Comparison of ENCODE assay signal across 22 cellular contexts in the genomic region with DNA sequence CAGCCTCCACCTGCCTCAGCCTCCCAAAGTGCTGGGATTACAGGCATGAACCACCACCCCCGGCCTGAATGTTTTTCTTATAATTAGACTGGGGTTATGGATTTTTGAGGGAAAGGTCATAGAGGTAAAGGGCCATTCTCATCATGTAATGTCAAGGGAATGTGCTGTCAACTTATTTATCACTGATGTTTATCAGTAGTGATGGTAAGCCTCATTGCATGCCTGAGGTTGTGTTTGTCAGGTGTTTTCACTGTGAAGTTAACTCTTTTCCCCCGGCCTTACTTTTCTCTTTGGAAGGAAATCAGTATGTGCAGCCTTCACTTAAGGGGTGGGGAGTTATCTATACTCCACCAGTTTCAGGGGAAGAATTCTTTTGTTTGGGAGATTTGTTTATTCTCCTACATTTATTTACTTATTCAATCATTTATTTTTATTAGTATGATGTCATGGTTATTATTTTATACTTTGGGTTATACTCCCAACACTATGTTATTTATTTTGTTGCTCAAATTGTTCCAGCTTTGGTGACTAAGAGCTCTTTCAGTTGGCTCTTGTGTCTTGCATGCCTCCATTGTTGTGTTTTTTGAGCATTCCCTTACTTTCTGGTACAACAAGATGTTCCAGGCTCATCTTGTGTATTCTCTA. TPM values are rescaled to one million over a fixed set of nuclear protein-coding genes. Genes with fewer than 3 reads are reported as not detected.
DNase-seq lines count a peak whose midpoint lies in the region; ATAC-seq and TF ChIP-seq lines count a peak whose summit lies in the region.
"Had no signal": no experiment of that assay in that cellular context is flagged by ENCODE, and none has a peak within 500 bp of the region (broad histone marks: within the 10 kb centered on the region; RNA-seq: fewer than 3 reads in every experiment).

No MANE protein-coding gene starts in this region.

- BruUV-seq in PC-3 (replicated peaks; lab: Mats Ljungman, UMichigan) = no TSS peak

- no peaks in the 10 kb centered on the region for H3K9me2 ChIP-seq in PC-3 (replicated peaks; ENCODE audit: low read length)

- no peak for TF ChIP-seq CTCF in activated CD8-positive, alpha-beta T cell treated with anti-CD3 and anti-CD28 coated beads for 36 hours (IDR thresholded peaks at IDR 0.05)
- TF ChIP-seq CTCF in PC-3 (conservative IDR thresholded peaks at IDR 0.05; ENCODE audit: low read depth, low read length) = no peak

- peaks cover 28% of the 10 kb centered on the region for H3K4me1 ChIP-seq in PC-3 (ENCODE audit: insufficient read depth, low read length)

- no peaks in the 10 kb centered on the region for H3K9me3 Mint-ChIP-seq in activated CD8-positive, alpha-beta T cell treated with anti-CD3 and anti-CD28 coated beads for 36 hours
- no peaks in the 10 kb centered on the region for H3K9me3 Mint-ChIP-seq in activated CD8-positive, alpha-beta T cell treated with anti-CD3 and anti-CD28 coated beads, Interleukin-2, amount 10 ng/mL, durations not matched to agents 7 days and 5 days (ENCODE audit: insufficient read depth)
- no peaks in the 10 kb centered on the region for H3K9me3 Mint-ChIP-seq in stimulated activated effector memory CD8-positive, alpha-beta T cell treated with anti-CD3 and anti-CD28 coated beads, Interleukin-12 subunit alpha, Interleukin-12 subunit beta, amount 100 ng/mL, for 72 hours

- H3K27me3 Mint-ChIP-seq in activated CD8-positive, alpha-beta T cell treated with anti-CD3 and anti-CD28 coated beads for 36 hours = no peaks in the 10 kb centered on the region
- H3K27me3 Mint-ChIP-seq in activated CD8-positive, alpha-beta T cell treated with anti-CD3 and anti-CD28 coated beads, Interleukin-2, amount 10 ng/mL, durations not matched to agents 7 days and 5 days (ENCODE audit: low read depth) = no peaks in the 10 kb centered on the region

- H3K9me3 ChIP-seq in PC-3 (ENCODE audit: low read length) = no peaks in the 10 kb centered on the region

- H4K20me1 ChIP-seq in PC-3 (ENCODE audit: low read length) = no peaks in the 10 kb centered on the region

- H3K27ac ChIP-seq in PC-3 (ENCODE audit: low read length) = peak overlapping the region; percentile 76
- H3K27ac ChIP-seq in epithelial cell of prostate = peak overlapping the region; percentile 5
- H3K27ac ChIP-seq: KMS-11, Peyer's patch had no signal

- POLR2A ChIA-PET in activated CD8-positive, alpha-beta T cell treated with anti-CD3 and anti-CD28 coated beads for 36 hours (lab: Charles Lee) = no interaction called here
- POLR2A ChIA-PET in activated CD8-positive, alpha-beta T cell treated with anti-CD3 and anti-CD28 coated beads, Interleukin-2, amount 10 ng/mL, durations not matched to agents 7 days and 5 days (lab: Charles Lee) = no interaction called here
- POLR2A ChIA-PET in PC-3 (lab: Charles Lee; ENCODE audit: unreplicated experiment) = interaction anchor here (0.7 kb wide), 1 partner anchor 16 kb away, joined by 4 read pairs; no protein-coding TSS in a partner anchor

- H3K36me3 ChIP-seq in PC-3 (ENCODE audit: low read depth, low read length) = no peaks in the 10 kb centered on the region
- H3K36me3 ChIP-seq: Peyer's patch had no signal

- H3F3A ChIP-seq in PC-3 (ENCODE audit: low read length, unreplicated experiment) = peaks cover 7% of the 10 kb centered on the region

- CTCF ChIA-PET in activated CD8-positive, alpha-beta T cell treated with anti-CD3 and anti-CD28 coated beads for 36 hours (lab: Charles Lee) = no interaction called here
- CTCF ChIA-PET in activated CD8-positive, alpha-beta T cell treated with anti-CD3 and anti-CD28 coated beads, Interleukin-2, amount 10 ng/mL, durations not matched to agents 7 days and 5 days (lab: Charles Lee) = no interaction called here
- CTCF ChIA-PET in PC-3 (lab: Charles Lee) = no interaction called here

- no peak overlapping the region for H2AFZ ChIP-seq in PC-3 (ENCODE audit: low read length)

- no peak for DNase-seq in activated CD8-positive, alpha-beta T cell treated with anti-CD3 and anti-CD28 coated beads for 36 hours
- no peak for DNase-seq in activated CD8-positive, alpha-beta T cell treated with anti-CD3 and anti-CD28 coated beads, Interleukin-2, amount 10 ng/mL, durations not matched to agents 7 days and 5 days
- DNase-seq in PC-3 (peak; percentile 71), epithelial cell of prostate (ENCODE audit: low read depth, low spot score) (no peak), CD1c-positive myeloid dendritic cell (ENCODE audit: extremely low spot score) (no peak), COLO668 (lab: John Stamatoyannopoulos, UW; ENCODE audit: unreplicated experiment) (no peak), activated gamma-delta T cell (lab: John Stamatoyannopoulos, UW) (no peak)
- DNase-seq in stimulated activated effector memory CD8-positive, alpha-beta T cell treated with anti-CD3 and anti-CD28 coated beads, Interleukin-12 subunit alpha, Interleukin-12 subunit beta, amount 100 ng/mL, for 72 hours (ENCODE audit: low spot score in 2 of 2) = no peak
- DNase-seq: 8988T, C1 segment of cervical spinal cord, DMS79 treated with DMSO at 0.1 percent for 48 hours, GDM1, GOT3, NCI-H1417 treated with DMSO at 0.1 percent for 48 hours, NCI-H2029, NCI-H2171 treated with DMSO at 0.1 percent for 48 hours, NCI-H510A, NCI-H82, Peyer's patch, Right ventricle myocardium superior had no signal

- H3K4me3 ChIP-seq in PC-3 (ENCODE audit: low read length) = 0 out of 2 replicates have a peak overlapping the region, but pooled peaks have one; percentile 4
- H3K4me3 ChIP-seq: Peyer's patch had no signal

- H3K27ac Mint-ChIP-seq in activated CD8-positive, alpha-beta T cell treated with anti-CD3 and anti-CD28 coated beads for 36 hours = peak overlapping the region; percentile 27
- no peak overlapping the region for H3K27ac Mint-ChIP-seq in activated CD8-positive, alpha-beta T cell treated with anti-CD3 and anti-CD28 coated beads, Interleukin-2, amount 10 ng/mL, durations not matched to agents 7 days and 5 days
- peak overlapping the region; percentile 72 for H3K27ac Mint-ChIP-seq in stimulated activated effector memory CD8-positive, alpha-beta T cell treated with anti-CD3 and anti-CD28 coated beads, Interleukin-12 subunit alpha, Interleukin-12 subunit beta, amount 100 ng/mL, for 72 hours

- H3K4me2 ChIP-seq in PC-3 (ENCODE audit: low read length) = peak overlapping the region; percentile 61; the same call in 1 of the 2 replicates
- H3K4me2 ChIP-seq: KMS-11 had no signal

- ATAC-seq in activated CD8-positive, alpha-beta T cell treated with anti-CD3 and anti-CD28 coated beads for 36 hours = no peak
- ATAC-seq in activated CD8-positive, alpha-beta T cell treated with anti-CD3 and anti-CD28 coated beads, Interleukin-2, amount 10 ng/mL, durations not matched to agents 7 days and 5 days = no peak
- peak; percentile 8 for ATAC-seq in PC-3
- no peak for ATAC-seq in stimulated activated effector memory CD8-positive, alpha-beta T cell treated with anti-CD3 and anti-CD28 coated beads, Interleukin-12 subunit alpha, Interleukin-12 subunit beta, amount 100 ng/mL, for 72 hours
- ATAC-seq: SK-N-SH treated with all-trans-retinoic acid at 6 μM for 48 hours had no signal

- peaks cover 28% of the 10 kb centered on the region for H3K4me1 Mint-ChIP-seq in activated CD8-positive, alpha-beta T cell treated with anti-CD3 and anti-CD28 coated beads for 36 hours (ENCODE audit: low read depth)
- H3K4me1 Mint-ChIP-seq in activated CD8-positive, alpha-beta T cell treated with anti-CD3 and anti-CD28 coated beads, Interleukin-2, amount 10 ng/mL, durations not matched to agents 7 days and 5 days (ENCODE audit: low read depth) = peaks cover 22% of the 10 kb centered on the region
- peaks cover 30% of the 10 kb centered on the region for H3K4me1 Mint-ChIP-seq in stimulated activated effector memory CD8-positive, alpha-beta T cell treated with anti-CD3 and anti-CD28 coated beads, Interleukin-12 subunit alpha, Interleukin-12 subunit beta, amount 100 ng/mL, for 72 hours

- H3K79me2 ChIP-seq in PC-3 (ENCODE audit: low read length) = peaks cover 14% of the 10 kb centered on the region; the same call in 1 of the 2 replicates

- H3K36me3 Mint-ChIP-seq in activated CD8-positive, alpha-beta T cell treated with anti-CD3 and anti-CD28 coated beads for 36 hours (ENCODE audit: low read depth) = no peaks in the 10 kb centered on the region
- H3K36me3 Mint-ChIP-seq in activated CD8-positive, alpha-beta T cell treated with anti-CD3 and anti-CD28 coated beads, Interleukin-2, amount 10 ng/mL, durations not matched to agents 7 days and 5 days (ENCODE audit: low read depth) = peaks cover 2% of the 10 kb centered on the region
- peaks cover 18% of the 10 kb centered on the region for H3K36me3 Mint-ChIP-seq in stimulated activated effector memory CD8-positive, alpha-beta T cell treated with anti-CD3 and anti-CD28 coated beads, Interleukin-12 subunit alpha, Interleukin-12 subunit beta, amount 100 ng/mL, for 72 hours

- intact Hi-C loops in activated CD8-positive, alpha-beta T cell treated with anti-CD3 and anti-CD28 coated beads for 36 hours (cut with micrococcal nuclease) = no loop called here
- intact Hi-C loops in PC-3 (cut with micrococcal nuclease) = no loop called here

- H3K4me3 Mint-ChIP-seq in activated CD8-positive, alpha-beta T cell treated with anti-CD3 and anti-CD28 coated beads for 36 hours = no peak overlapping the region
- H3K4me3 Mint-ChIP-seq in activated CD8-positive, alpha-beta T cell treated with anti-CD3 and anti-CD28 coated beads, Interleukin-2, amount 10 ng/mL, durations not matched to agents 7 days and 5 days = no peak overlapping the region
- H3K4me3 Mint-ChIP-seq in stimulated activated effector memory CD8-positive, alpha-beta T cell treated with anti-CD3 and anti-CD28 coated beads, Interleukin-12 subunit alpha, Interleukin-12 subunit beta, amount 100 ng/mL, for 72 hours = no peak overlapping the region

- H3K9ac ChIP-seq in PC-3 (ENCODE audit: low read length) = no peak overlapping the region
- H3K9ac ChIP-seq: KMS-11 had no signal

- no peaks in the 10 kb centered on the region for H3K27me3 ChIP-seq in PC-3 (ENCODE audit: low read length)
- H3K27me3 ChIP-seq: Peyer's patch had no signal

RNA-seq across cellular contexts. Expression of gene SLC17A5, which starts 2.8 kb away (rescaled TPM):
- total RNA-seq in activated CD8-positive, alpha-beta T cell treated with anti-CD3 and anti-CD28 coated beads for 36 hours = 1 to 10 TPM; 4.2 to 5.0 TPM
- total RNA-seq in activated CD8-positive, alpha-beta T cell treated with anti-CD3 and anti-CD28 coated beads, Interleukin-2, amount 10 ng/mL, durations not matched to agents 7 days and 5 days = 1 to 10 TPM; 5.0 to 5.7 TPM
- total RNA-seq in PC-3 (2014; rRNA removed) = 3.3 and 5.2 TPM in 2 replicates

RNA-seq across cellular contexts. Expression of gene CD109, which starts 39.4 kb away (rescaled TPM):
- 10 to 100 TPM in 1 of 2 experiments, 1 to 10 TPM in 1; 9.5 to 10.6 TPM for total RNA-seq in activated CD8-positive, alpha-beta T cell treated with anti-CD3 and anti-CD28 coated beads for 36 hours
- total RNA-seq in activated CD8-positive, alpha-beta T cell treated with anti-CD3 and anti-CD28 coated beads, Interleukin-2, amount 10 ng/mL, durations not matched to agents 7 days and 5 days = 1 to 10 TPM; 4.4 to 5.0 TPM
- 16.8 and 19.1 TPM in 2 replicates for total RNA-seq in PC-3 (2014; rRNA removed)
